Comparison of ENCODE assay signal across 20 cellular contexts in genomic region chr10:65894379-65894778, GRCh38.
A peak's percentile ranks its signal among the peaks of the same experiment; 100 is the strongest.
DNase-seq lines count a peak whose midpoint lies in the region; ATAC-seq and TF ChIP-seq lines count a peak whose summit lies in the region.
"Had no signal": no experiment of that assay in that cellular context is flagged by ENCODE, and none has a peak within 500 bp of the region (broad histone marks: within the 10 kb centered on the region; RNA-seq: fewer than 3 reads in every experiment).

No MANE protein-coding gene starts in this region.

- H3K27me3 ChIP-seq in Karpas-422 (ENCODE audit: low read length) (no peaks in the 10 kb centered on the region), OCI-LY1 (ENCODE audit: insufficient read depth, low read length) (no peaks in the 10 kb centered on the region), WERI-Rb-1 (ENCODE audit: insufficient read depth, low read depth, severe bottlenecking) (no peaks in the 10 kb centered on the region)
- H3K27me3 ChIP-seq: BE2C, BLaER1 had no signal

- H3K4me2 ChIP-seq in Karpas-422 (ENCODE audit: low read depth, low read length, poor library complexity, severe bottlenecking): peak overlapping the region; percentile 10
- no peak overlapping the region for H3K4me2 ChIP-seq in OCI-LY1 (ENCODE audit: low read length)
- H3K4me2 ChIP-seq: BLaER1 had no signal

- peaks cover 36% of the 10 kb centered on the region for H3K36me3 ChIP-seq in Karpas-422 (ENCODE audit: insufficient read depth, low read length)
- no peaks in the 10 kb centered on the region for H3K36me3 ChIP-seq in OCI-LY1 (ENCODE audit: insufficient read depth, low read length)
- H3K36me3 ChIP-seq in WERI-Rb-1: no peaks in the 10 kb centered on the region
- H3K36me3 ChIP-seq: BE2C, BLaER1 had no signal

- H2AFZ ChIP-seq in Karpas-422 (ENCODE audit: low read length) (no peak overlapping the region), OCI-LY1 (ENCODE audit: low read length) (0 out of 2 replicates have a peak overlapping the region, but pooled peaks have one; percentile 45)

- H3K79me2 ChIP-seq in Karpas-422 (ENCODE audit: low read length): peaks cover 16% of the 10 kb centered on the region
- no peaks in the 10 kb centered on the region for H3K79me2 ChIP-seq in OCI-LY1 (ENCODE audit: insufficient read depth, low read length)

- no peaks in the 10 kb centered on the region for H4K20me1 ChIP-seq in Karpas-422 (ENCODE audit: insufficient read depth, low read depth, low read length)
- H4K20me1 ChIP-seq in OCI-LY1 (ENCODE audit: insufficient read depth, low read length): no peaks in the 10 kb centered on the region
- H4K20me1 ChIP-seq: BLaER1 had no signal

- H3K9me2 ChIP-seq in Karpas-422 (replicated peaks; ENCODE audit: insufficient read depth, low read length) (no peaks in the 10 kb centered on the region), OCI-LY1 (ENCODE audit: low read depth, low read length) (no peaks in the 10 kb centered on the region)

- H3K4me1 ChIP-seq in Karpas-422 (ENCODE audit: low read length) (peaks cover 98% of the 10 kb centered on the region), OCI-LY1 (ENCODE audit: insufficient read depth, low read length, severe bottlenecking) (peaks cover 41% of the 10 kb centered on the region)
- H3K4me1 ChIP-seq: BE2C had no signal

- peak; percentile 60 for ATAC-seq in left lobe of liver

- peak overlapping the region; percentile 4; the same call in 1 of the 2 replicates for H3K9ac ChIP-seq in Karpas-422 (ENCODE audit: low read length)
- no peak overlapping the region for H3K9ac ChIP-seq in OCI-LY1 (ENCODE audit: low read length)
- H3K9ac ChIP-seq: BLaER1 had no signal

- peak overlapping the region; percentile 100 for H3K27ac ChIP-seq in Karpas-422 (ENCODE audit: low read length)
- no peak overlapping the region for H3K27ac ChIP-seq in OCI-LY1 (ENCODE audit: low read depth, low read length, poor library complexity, severe bottlenecking)
- H3K27ac ChIP-seq in WERI-Rb-1: no peak overlapping the region
- H3K27ac ChIP-seq: BLaER1 had no signal

- no peaks in the 10 kb centered on the region for H3F3A ChIP-seq in OCI-LY1 (ENCODE audit: insufficient read depth, low read length)

- TF ChIP-seq CTCF in OCI-LY1 (IDR thresholded peaks at IDR 0.05; ENCODE audit: low read length) (no peak), WERI-Rb-1 (IDR thresholded peaks at IDR 0.05; ENCODE audit: low read depth, low read length) (no peak)

- DNase-seq in Karpas-422: no peak
- DNase-seq in left lobe of liver (ENCODE audit: low spot score): no peak
- DNase-seq in GM03348 (ENCODE audit: low spot score): no peak
- DNase-seq in WERI-Rb-1: no peak
- DNase-seq: 8988T; ACHN; BE2C; C1 segment of cervical spinal cord; CD4-positive, alpha-beta memory T cell; CD4-positive, CD25-positive, alpha-beta regulatory T cell; CD8-positive, alpha-beta memory T cell; COR-L47; DMS153; DMS53; DMS79; DND-41; EL; GDM1 had no signal

- peaks cover 3% of the 10 kb centered on the region for H3K9me3 ChIP-seq in Karpas-422 (ENCODE audit: low read length)
- H3K9me3 ChIP-seq in OCI-LY1 (ENCODE audit: low read length): no peaks in the 10 kb centered on the region
- no peaks in the 10 kb centered on the region for H3K9me3 ChIP-seq in WERI-Rb-1 (ENCODE audit: severe bottlenecking)
- H3K9me3 ChIP-seq: BE2C, BLaER1 had no signal

- H3K4me3 ChIP-seq in Karpas-422 (ENCODE audit: low read length) (0 out of 2 replicates have a peak overlapping the region, but pooled peaks have one; percentile 16), OCI-LY1 (ENCODE audit: low read depth, low read length, poor library complexity, severe bottlenecking) (no peak overlapping the region), WERI-Rb-1 (ENCODE audit: low read depth, low read length) (no peak overlapping the region)
- H3K4me3 ChIP-seq: BLaER1 had no signal
